In genomic region chr6:11802886-11803595, GRCh38 we compare ENCODE assay signal across 22 cellular contexts. TPM values are rescaled to one million over a fixed set of nuclear protein-coding genes. Genes with fewer than 3 reads are reported as not detected.
DNase-seq lines count a peak whose midpoint lies in the region; TF ChIP-seq lines count a peak whose summit lies in the region.
"Had no signal": no experiment of that assay in that cellular context is flagged by ENCODE, and none has a peak within 500 bp of the region (broad histone marks: within the 10 kb centered on the region; RNA-seq: fewer than 3 reads in every experiment).

No MANE protein-coding gene starts in this region.

- no peak overlapping the region for H4K91ac ChIP-seq in H9 (ENCODE audit: insufficient read length, low read depth, low read length)

- no peak overlapping the region for H2BK5ac ChIP-seq in H9 (ENCODE audit: insufficient read length, low read length)

- H3K23ac ChIP-seq in H9 (ENCODE audit: insufficient read length, low read depth, low read length) = no peak overlapping the region

- intact Hi-C loops in PC-9 (cut with micrococcal nuclease; ENCODE audit: unreplicated experiment) (no loop called here), OCI-LY7 (cut with micrococcal nuclease; ENCODE audit: unreplicated experiment) (no loop called here)

- no CpG with 5 or more reads among the region's 6 CpGs for WGBS in H9 (ENCODE audit: extremely low coverage, insufficient read length, low lambda C conversion rate)
- 73% methylated on average over 6 of the region's 6 CpGs for WGBS in hepatocyte (ENCODE audit: low lambda C conversion rate, missing lambda C conversion rate)

- no peak overlapping the region for H4K5ac ChIP-seq in H9 (ENCODE audit: insufficient read length, low read depth, low read length)

- no peaks in the 10 kb centered on the region; the same call in 1 of the 2 replicates for H3F3A ChIP-seq in PC-9 (ENCODE audit: insufficient read depth, low read depth)

- H3K9me3 ChIP-seq in H9 (ENCODE audit: control insufficient read depth, low read depth, low read length) (no peaks in the 10 kb centered on the region), PC-9 (ENCODE audit: insufficient read depth, low read depth) (no peaks in the 10 kb centered on the region), hepatocyte (ENCODE audit: low read depth) (no peaks in the 10 kb centered on the region), mucosa of rectum (ENCODE audit: control insufficient read depth in 2 of 2, low read length in 2 of 2) (no peaks in the 10 kb centered on the region), OCI-LY7 (ENCODE audit: low read length) (no peaks in the 10 kb centered on the region)
- H3K9me3 ChIP-seq: Caco-2 had no signal

- H3K4me2 ChIP-seq in H9 (ENCODE audit: insufficient read depth, insufficient read length, low read length) (no peak overlapping the region), PC-9 (peak overlapping the region; percentile 39), hepatocyte (no peak overlapping the region), OCI-LY7 (ENCODE audit: low read length) (no peak overlapping the region)
- H3K4me2 ChIP-seq: KMS-11 had no signal

- no peaks in the 10 kb centered on the region for H3K9me3 Mint-ChIP-seq in H9
- H3K9me3 Mint-ChIP-seq: HFFc6 had no signal

- no peak overlapping the region for H3K56ac ChIP-seq in H9 (ENCODE audit: insufficient read length, low read depth, low read length)

- POLR2A ChIA-PET in PC-9 (lab: Charles Lee; ENCODE audit: unreplicated experiment) (no interaction called here), GM10248 (lab: Yijun Ruan, JAX) (no interaction called here), OCI-LY7 (lab: Charles Lee) (no interaction called here)

- no peaks in the 10 kb centered on the region for H3K27me3 ChIP-seq in H9 (ENCODE audit: insufficient read depth, low read length)
- H3K27me3 ChIP-seq in PC-9 (ENCODE audit: insufficient read depth, low read depth) = no peaks in the 10 kb centered on the region
- H3K27me3 ChIP-seq in hepatocyte = no peaks in the 10 kb centered on the region
- no peaks in the 10 kb centered on the region for H3K27me3 ChIP-seq in mucosa of rectum (ENCODE audit: control insufficient read depth in 2 of 2, insufficient read depth in 2 of 2, low read length in 2 of 2)

- no peak overlapping the region for H3K4me3 Mint-ChIP-seq in H9
- H3K4me3 Mint-ChIP-seq: B cell, HFFc6 had no signal

- no peak overlapping the region for H3K14ac ChIP-seq in H9 (ENCODE audit: insufficient read depth, low read length)

- peak overlapping the region in 1 of 3 experiments; percentile 78; a peak in 1 of 7 replicates for H3K27ac Mint-ChIP-seq in H9
- H3K27ac Mint-ChIP-seq: B cell, HFFc6 had no signal

- TF ChIP-seq CTCF in H9 (conservative IDR thresholded peaks at IDR 0.05) (no peak), PC-9 (conservative IDR thresholded peaks at IDR 0.05) (no peak), hepatocyte (IDR thresholded peaks at IDR 0.05; ENCODE audit: poor library complexity) (no peak), GM10248 (IDR thresholded peaks at IDR 0.05; ENCODE audit: control extremely low read depth, extremely low read depth, low read depth, missing control alignments) (no peak), OCI-LY7 (conservative IDR thresholded peaks at IDR 0.05; ENCODE audit: low read length) (no peak)

- no peaks in the 10 kb centered on the region for H3K79me1 ChIP-seq in H9 (ENCODE audit: insufficient read depth, low read depth, low read length, poor library complexity, severe bottlenecking)

- H3T11ph ChIP-seq in H9 (ENCODE audit: low read length) = no peak overlapping the region

- H3K79me2 ChIP-seq in H9 (ENCODE audit: insufficient read depth, low read length) = no peaks in the 10 kb centered on the region
- no peaks in the 10 kb centered on the region for H3K79me2 ChIP-seq in PC-9 (ENCODE audit: low read depth)
- H3K79me2 ChIP-seq in hepatocyte = no peaks in the 10 kb centered on the region
- H3K79me2 ChIP-seq in OCI-LY7 (ENCODE audit: insufficient read depth, low read depth, low read length) = no peaks in the 10 kb centered on the region

- H2AFZ ChIP-seq in H9 (ENCODE audit: low read length) (no peak overlapping the region), PC-9 (peak overlapping the region; percentile 24; the same call in 1 of the 2 replicates), hepatocyte (no peak overlapping the region), OCI-LY7 (ENCODE audit: low read length) (no peak overlapping the region)

- BruUV-seq in PC-9 (replicated peaks; lab: Mats Ljungman, UMichigan) (no TSS peak), OCI-LY7 (replicated peaks; lab: Mats Ljungman, UMichigan) (no TSS peak)

- no peak overlapping the region for H4K8ac ChIP-seq in H9 (replicated peaks; ENCODE audit: insufficient read length, low read depth, low read length)

- H3K36me3 Mint-ChIP-seq in H9 (ENCODE audit: insufficient read depth in 1 of 3, low read depth in 3 of 3) = no peaks in the 10 kb centered on the region

- H3K9me2 ChIP-seq in PC-9 (ENCODE audit: insufficient read depth) (no peaks in the 10 kb centered on the region), hepatocyte (replicated peaks; ENCODE audit: insufficient read depth) (no peaks in the 10 kb centered on the region), OCI-LY7 (ENCODE audit: insufficient read depth, low read length) (no peaks in the 10 kb centered on the region)

- H2BK20ac ChIP-seq in H9 (ENCODE audit: low read depth, low read length, poor library complexity, severe bottlenecking) = peak overlapping the region; percentile 87

- no peak overlapping the region for H3K18ac ChIP-seq in H9 (ENCODE audit: insufficient read length, low read depth, low read length)

- H2AK5ac ChIP-seq in H9 (ENCODE audit: insufficient read length, low read length) = no peak overlapping the region

- CTCF ChIA-PET in PC-9 (lab: Charles Lee) (no interaction called here), GM10248 (lab: Yijun Ruan, JAX) (interaction anchor here (1.4 to 1.6 kb wide), 2 partner anchors 8 to 90 kb away, joined by 3 read pairs; no protein-coding TSS in a partner anchor), OCI-LY7 (lab: Charles Lee; ENCODE audit: unreplicated experiment) (no interaction called here)

- H3K4me3 ChIP-seq in PC-9 (no peak overlapping the region), hepatocyte (no peak overlapping the region), mucosa of rectum (ENCODE audit: low read length in 2 of 2) (peak overlapping the region; percentile 10 to 23), OCI-LY7 (ENCODE audit: low read depth, low read length, poor library complexity, severe bottlenecking) (no peak overlapping the region)
- H3K4me3 ChIP-seq: SK-N-MC had no signal

- H3K9ac ChIP-seq in H9 (ENCODE audit: extremely low read depth, insufficient read length, low read length) (no peak overlapping the region), mucosa of rectum (ENCODE audit: low read depth in 1 of 2, low read length in 2 of 2) (no peak overlapping the region)
- H3K9ac ChIP-seq: KMS-11 had no signal

- H4K20me1 ChIP-seq in H9 (ENCODE audit: control insufficient read depth, insufficient read depth, insufficient read length) (no peaks in the 10 kb centered on the region), PC-9 (ENCODE audit: insufficient read depth) (no peaks in the 10 kb centered on the region), hepatocyte (ENCODE audit: insufficient read depth, poor library complexity, severe bottlenecking) (no peaks in the 10 kb centered on the region), OCI-LY7 (ENCODE audit: insufficient read depth, low read length) (no peaks in the 10 kb centered on the region)

- H2BK15ac ChIP-seq in H9 (ENCODE audit: low read depth, low read length) = no peak overlapping the region

- no peak overlapping the region for H3K27ac ChIP-seq in H9 (ENCODE audit: insufficient read length, low read depth, low read length)
- H3K27ac ChIP-seq in PC-9 = peak overlapping the region; percentile 38
- peak overlapping the region; percentile 62 for H3K27ac ChIP-seq in hepatocyte
- H3K27ac ChIP-seq in mucosa of rectum (ENCODE audit: low read depth in 2 of 2, low read length in 2 of 2) = peak overlapping the region; percentile 74 to 77
- H3K27ac ChIP-seq in OCI-LY7 (ENCODE audit: low read depth, low read length, poor library complexity, severe bottlenecking) = no peak overlapping the region
- H3K27ac ChIP-seq: KMS-11, SK-N-MC had no signal

- peaks cover 34 to 42% of the 10 kb centered on the region in 2 experiments for H3K4me1 Mint-ChIP-seq in H9
- H3K4me1 Mint-ChIP-seq: B cell had no signal

- H3K27me3 Mint-ChIP-seq in H9 (ENCODE audit: low read depth) = no peaks in the 10 kb centered on the region

- DNase-seq in H9 (no peak), PC-9 (no peak), hepatocyte (ENCODE audit: low spot score) (no peak), GM10248 (ENCODE audit: extremely low spot score) (no peak), COLO829 (ENCODE audit: low spot score) (no peak), OCI-LY7 (ENCODE audit: low spot score) (no peak)
- no peak for DNase-seq in activated CD4-positive, alpha-beta T cell treated with anti-CD3 and anti-CD28 coated beads, Interleukin-2, amount 50 U/mL, for 1 hour
- DNase-seq: Caco-2, DMS153, EL, HFFc6, MV-4-11, NCI-H1694 treated with DMSO at 0.1 percent for 48 hours, NCI-H2107, NCI-H510A treated with DMSO at 0.1 percent for 48 hours, NCI-H774, OCI-M1, SHP77 had no signal

- no peak overlapping the region for H2BK12ac ChIP-seq in H9 (ENCODE audit: insufficient read length, low read depth, low read length)

- H3K36me3 ChIP-seq in PC-9 (ENCODE audit: low read depth) (no peaks in the 10 kb centered on the region), hepatocyte (replicated peaks; ENCODE audit: insufficient read depth, low read depth) (no peaks in the 10 kb centered on the region), mucosa of rectum (ENCODE audit: control insufficient read depth in 2 of 2, insufficient read depth in 2 of 2, low read length in 2 of 2) (no peaks in the 10 kb centered on the region), OCI-LY7 (ENCODE audit: insufficient read depth, low read length) (no peaks in the 10 kb centered on the region)

- H3K4me1 ChIP-seq in H9 (ENCODE audit: insufficient read depth, low read length) = no peaks in the 10 kb centered on the region; the same call in 1 of the 2 replicates
- peaks cover 18% of the 10 kb centered on the region for H3K4me1 ChIP-seq in PC-9 (replicated peaks; ENCODE audit: insufficient read depth)
- H3K4me1 ChIP-seq in hepatocyte (ENCODE audit: insufficient read depth) = peaks cover 21% of the 10 kb centered on the region
- peaks cover 21 to 28% of the 10 kb centered on the region in 2 donors for H3K4me1 ChIP-seq in mucosa of rectum (ENCODE audit: control insufficient read depth in 2 of 2, insufficient read depth in 2 of 2, low read length in 2 of 2)
- no peaks in the 10 kb centered on the region for H3K4me1 ChIP-seq in OCI-LY7 (ENCODE audit: insufficient read depth, low read length, poor library complexity, severe bottlenecking)
- H3K4me1 ChIP-seq: Caco-2 had no signal

- no peak overlapping the region for H2BK120ac ChIP-seq in H9 (ENCODE audit: low read depth, low read length, poor library complexity, severe bottlenecking)

- H3K4ac ChIP-seq in H9 (ENCODE audit: low read depth, low read length) = no peak overlapping the region

- H3K23me2 ChIP-seq in H9 (ENCODE audit: insufficient read length, low read depth, low read length, poor library complexity, severe bottlenecking) = no peaks in the 10 kb centered on the region

RNA-seq across cellular contexts. Expression of gene ADTRP, which starts 24.4 kb away (rescaled TPM):
- not detected in 2 replicates for total RNA-seq in H9 (2021)
- 4.1 and 7.9 TPM in 2 replicates for total RNA-seq in PC-9 (2021)
- total RNA-seq in hepatocyte = 9.8 and 10.0 TPM in 2 replicates
- 3.6 and 4.1 TPM in 2 replicates for polyA plus RNA-seq in hepatocyte
- not detected in 2 replicates for total RNA-seq in OCI-LY7 (2014; rRNA removed; shearing (Covaris generic))
- not detected in 2 replicates for total RNA-seq in OCI-LY7 (2022)

Comparison
In these comparisons a context has a peak if more than half of its experiments do, and no peak if none do; other contexts are left out.
1. H3K27ac ChIP-seq: peak in PC-9 (single experiment), hepatocyte (single experiment) and mucosa of rectum (2 of 2); none in H9 (single experiment) and OCI-LY7 (single experiment).
2. H3K4me3 ChIP-seq: peak in mucosa of rectum (2 of 2); none in PC-9 (single experiment), hepatocyte (single experiment) and OCI-LY7 (single experiment).